2 cellular contexts compared by ENCODE assay signal in the genomic region with DNA sequence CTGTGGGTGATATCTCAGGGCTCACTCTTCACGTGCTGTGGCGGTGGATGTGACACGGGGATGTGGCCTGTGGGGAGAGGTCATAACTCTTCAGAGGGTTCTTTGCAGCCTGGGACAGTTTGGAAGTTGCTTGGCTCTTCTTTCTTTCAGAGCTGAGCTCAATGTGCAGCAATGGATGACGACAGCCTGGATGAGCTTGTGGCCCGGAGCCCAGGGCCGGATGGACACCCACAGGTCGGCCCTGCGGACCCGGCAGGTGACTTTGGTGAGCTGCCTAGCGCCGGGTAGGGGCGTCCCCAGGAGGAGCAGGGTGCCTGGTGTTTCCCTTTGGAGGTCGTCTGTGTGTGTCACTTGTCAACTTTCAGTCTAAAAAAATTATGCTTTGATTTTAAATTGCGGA.
TF ChIP-seq lines count a peak whose summit lies in the region.

No MANE protein-coding gene starts in this region.

TF ChIP-seq in liver, 16 proteins besides CTCF, POLR2A, EP300 and RAD21:
- TF ChIP-seq, protein P1, sequence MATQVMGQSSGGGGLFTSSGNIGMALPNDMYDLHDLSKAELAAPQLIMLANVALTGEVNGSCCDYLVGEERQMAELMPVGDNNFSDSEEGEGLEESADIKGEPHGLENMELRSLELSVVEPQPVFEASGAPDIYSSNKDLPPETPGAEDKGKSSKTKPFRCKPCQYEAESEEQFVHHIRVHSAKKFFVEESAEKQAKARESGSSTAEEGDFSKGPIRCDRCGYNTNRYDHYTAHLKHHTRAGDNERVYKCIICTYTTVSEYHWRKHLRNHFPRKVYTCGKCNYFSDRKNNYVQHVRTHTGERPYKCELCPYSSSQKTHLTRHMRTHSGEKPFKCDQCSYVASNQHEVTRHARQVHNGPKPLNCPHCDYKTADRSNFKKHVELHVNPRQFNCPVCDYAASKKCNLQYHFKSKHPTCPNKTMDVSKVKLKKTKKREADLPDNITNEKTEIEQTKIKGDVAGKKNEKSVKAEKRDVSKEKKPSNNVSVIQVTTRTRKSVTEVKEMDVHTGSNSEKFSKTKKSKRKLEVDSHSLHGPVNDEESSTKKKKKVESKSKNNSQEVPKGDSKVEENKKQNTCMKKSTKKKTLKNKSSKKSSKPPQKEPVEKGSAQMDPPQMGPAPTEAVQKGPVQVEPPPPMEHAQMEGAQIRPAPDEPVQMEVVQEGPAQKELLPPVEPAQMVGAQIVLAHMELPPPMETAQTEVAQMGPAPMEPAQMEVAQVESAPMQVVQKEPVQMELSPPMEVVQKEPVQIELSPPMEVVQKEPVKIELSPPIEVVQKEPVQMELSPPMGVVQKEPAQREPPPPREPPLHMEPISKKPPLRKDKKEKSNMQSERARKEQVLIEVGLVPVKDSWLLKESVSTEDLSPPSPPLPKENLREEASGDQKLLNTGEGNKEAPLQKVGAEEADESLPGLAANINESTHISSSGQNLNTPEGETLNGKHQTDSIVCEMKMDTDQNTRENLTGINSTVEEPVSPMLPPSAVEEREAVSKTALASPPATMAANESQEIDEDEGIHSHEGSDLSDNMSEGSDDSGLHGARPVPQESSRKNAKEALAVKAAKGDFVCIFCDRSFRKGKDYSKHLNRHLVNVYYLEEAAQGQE (IDR thresholded peaks at IDR 0.05) = no peak
- TF ChIP-seq SP1 (IDR thresholded peaks at IDR 0.05) = no peak
- TF ChIP-seq HNF4A (conservative IDR thresholded peaks at IDR 0.05) = peak; percentile 12 to 58
- no peak for TF ChIP-seq TAF1 (conservative IDR thresholded peaks at IDR 0.05)
- no peak for TF ChIP-seq FOXA2 (IDR thresholded peaks at IDR 0.05)
- no peak for TF ChIP-seq HNF4G (IDR thresholded peaks at IDR 0.05)
- no peak for TF ChIP-seq GABPA (IDR thresholded peaks at IDR 0.05 in 1 of 2, conservative IDR thresholded peaks at IDR 0.05 in 1 of 2)
- TF ChIP-seq, protein P2, sequence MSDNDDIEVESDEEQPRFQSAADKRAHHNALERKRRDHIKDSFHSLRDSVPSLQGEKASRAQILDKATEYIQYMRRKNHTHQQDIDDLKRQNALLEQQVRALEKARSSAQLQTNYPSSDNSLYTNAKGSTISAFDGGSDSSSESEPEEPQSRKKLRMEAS (IDR thresholded peaks at IDR 0.05) = no peak
- no peak for TF ChIP-seq YY1 (IDR thresholded peaks at IDR 0.05)
- TF ChIP-seq RXRA (IDR thresholded peaks at IDR 0.05) = peak in 1 of 2 donors; percentile 54
- TF ChIP-seq JUND (IDR thresholded peaks at IDR 0.05) = no peak

TF ChIP-seq in HepG2, 621 proteins besides CTCF, POLR2A, EP300 and RAD21:
- no peak for TF ChIP-seq IRX3 (CRISPR knock-in tag; IDR thresholded peaks at IDR 0.05; ENCODE audit: borderline replicate concordance, low read depth)
- TF ChIP-seq ZNF557 (CRISPR knock-in tag; IDR thresholded peaks at IDR 0.05) = no peak
- no peak for TF ChIP-seq ZNF24 (IDR thresholded peaks at IDR 0.05)
